Comparison of ENCODE assay signal across 8 cellular contexts in genomic region chr11:10309163-10310093, GRCh38.
DNase-seq lines count a peak whose midpoint lies in the region; ATAC-seq lines count a peak whose summit lies in the region.

No MANE protein-coding gene starts in this region.

- ATAC-seq in activated CD4-positive, CD25-positive, alpha-beta regulatory T cell treated with anti-CD3 and anti-CD28 coated beads, Interleukin-2, amount 50 U/mL, for 24 hours = no peak

- DNase-seq in GM04504 (ENCODE audit: low read depth) (peak; percentile 94), RPMI8226 (peak; percentile 83), fibroblast of the conjunctiva (ENCODE audit: low read depth) (peak; percentile 83), retina (peak; percentile 22), NCI-H2171 treated with DMSO at 0.1 percent for 48 hours (lab: John Stamatoyannopoulos, UW) (no peak), germinal center (ENCODE audit: low spot score) (no peak), Ammon's horn (ENCODE audit: low spot score) (no peak)

Comparison
In these comparisons a context has a peak if more than half of its experiments do, and no peak if none do; other contexts are left out.
1. DNase-seq: peak in GM04504 (single experiment), RPMI8226 (single experiment), fibroblast of the conjunctiva (single experiment) and retina (single experiment); none in NCI-H2171 treated with DMSO at 0.1 percent for 48 hours (single experiment), germinal center (single experiment) and Ammon's horn (single experiment).